ENCODE assay signal across 18 cellular contexts in the genomic region with DNA sequence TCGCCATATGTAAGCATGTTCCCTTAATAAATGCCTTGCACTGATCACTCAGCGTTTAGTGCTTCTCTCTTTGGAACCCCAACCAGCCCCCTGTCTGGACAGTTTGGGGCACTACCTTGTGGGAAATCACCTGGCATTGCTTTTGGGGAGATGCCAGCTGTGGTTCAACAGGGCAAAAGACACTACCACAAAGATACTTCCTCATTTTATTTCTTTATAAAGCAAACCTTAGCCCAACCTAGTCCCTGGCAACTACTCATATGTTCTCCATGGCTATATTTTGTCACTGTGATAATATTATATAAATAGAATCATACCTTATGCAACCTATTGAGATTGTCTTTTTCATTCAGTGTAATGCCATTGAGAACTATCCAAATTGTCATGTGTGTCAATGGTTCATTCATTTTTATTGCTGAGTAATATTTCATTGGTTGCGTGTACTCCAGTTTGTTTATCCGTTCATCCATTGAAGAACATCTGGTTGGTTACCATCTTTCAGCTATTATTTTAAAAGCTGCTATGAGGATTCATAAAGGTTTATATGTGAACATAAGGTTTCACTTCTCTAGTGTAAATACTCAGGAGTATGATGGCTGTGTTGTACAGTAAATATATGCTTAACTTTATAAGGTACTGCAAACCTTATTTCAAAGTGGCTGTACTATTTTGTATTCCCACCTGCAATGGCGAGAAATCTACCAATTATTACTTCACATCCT.
DNase-seq lines count a peak whose midpoint lies in the region; ATAC-seq lines count a peak whose summit lies in the region.
"Had no signal": no experiment of that assay in that cellular context is flagged by ENCODE, and none has a peak within 500 bp of the region (broad histone marks: within the 10 kb centered on the region; RNA-seq: fewer than 3 reads in every experiment).

No MANE protein-coding gene starts in this region.

- intact Hi-C loops in left colon (cut with DNase I, micrococcal nuclease): loop anchor here in 1 of 2 donors (10.0 kb wide), 1 partner anchor 372 kb away; no protein-coding TSS in a partner anchor

- DNase-seq in DMS153 treated with DMSO at 0.1 percent for 48 hours (lab: John Stamatoyannopoulos, UW; ENCODE audit: unreplicated experiment) (peak; percentile 41), KBM-7 (peak; percentile 5), left colon (peak; percentile 28 to 38), UCSD-AML1 (lab: John Stamatoyannopoulos, UW; ENCODE audit: unreplicated experiment) (no peak), amygdala (lab: John Stamatoyannopoulos, UW) (no peak), NCI-H128 (lab: John Stamatoyannopoulos, UW; ENCODE audit: unreplicated experiment) (no peak), midbrain (lab: John Stamatoyannopoulos, UW) (no peak)
- DNase-seq: activated CD4-positive, alpha-beta T cell treated with anti-CD3 and anti-CD28 coated beads, Interleukin-2, amount 50 U/mL, for 4 hours; activated naive CD4-positive, alpha-beta T cell treated with anti-CD3 and anti-CD28 coated beads, Interleukin-2, amount 10 ng/mL, durations not matched to agents 7 days and 5 days; CD8-positive, alpha-beta T cell; cortex of kidney; foreskin fibroblast; NCI-H146; sigmoid colon; stimulated activated CD4-positive, alpha-beta T cell treated with anti-CD3 and anti-CD28 coated beads, Interleukin-2, amount 100 ng/mL, for 24 hours; uterus had no signal

- in situ Hi-C loops in KBM-7 (cut with MboI; ENCODE audit: low pct_unique_long_range_greater_than_20kb, low sequenced_read_pairs): loop anchor here (25.0 kb wide), 1 partner anchor 201 kb away; no protein-coding TSS in a partner anchor

- peak; percentile 63 for ATAC-seq in GM19463 (IDR thresholded peaks at IDR 0.05; ENCODE audit: unreplicated experiment)
- ATAC-seq in left colon: peak; percentile 76
- ATAC-seq: CD8-positive, alpha-beta T cell; HCT116 had no signal

Comparison
In these comparisons a context has a peak if more than half of its experiments do, and no peak if none do; other contexts are left out.
1. DNase-seq: peak in DMS153 treated with DMSO at 0.1 percent for 48 hours (single experiment), KBM-7 (single experiment) and left colon (2 of 2); none in UCSD-AML1 (single experiment), amygdala (0 of 56), NCI-H128 (single experiment) and midbrain (single experiment).